Comparison of ENCODE assay signal across 19 cellular contexts in the genomic region with DNA sequence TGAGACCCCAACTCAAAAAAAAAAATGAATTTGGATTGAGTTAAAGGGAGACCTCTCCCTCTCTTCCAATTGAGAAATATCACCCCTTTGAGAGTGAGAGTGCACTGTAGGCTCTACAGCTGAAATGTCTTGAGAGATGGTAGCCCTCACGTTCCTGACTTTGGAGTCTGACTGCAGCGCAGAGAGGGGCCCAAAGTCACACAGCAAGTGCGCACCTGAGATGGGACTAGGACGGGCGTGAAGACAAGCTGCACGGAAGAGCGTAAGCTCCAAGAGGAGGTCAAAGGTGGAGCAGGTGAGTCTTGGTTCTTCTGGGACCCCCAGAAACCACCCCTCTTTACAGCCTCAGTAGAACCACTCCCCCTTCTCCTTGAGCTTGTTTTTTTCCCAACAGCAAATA. TPM values are rescaled to one million over a fixed set of nuclear protein-coding genes. Genes with fewer than 3 reads are reported as not detected.
DNase-seq lines count a peak whose midpoint lies in the region; FAIRE-seq and TF ChIP-seq lines count a peak whose summit lies in the region.
"Had no signal": no experiment of that assay in that cellular context is flagged by ENCODE, and none has a peak within 500 bp of the region (broad histone marks: within the 10 kb centered on the region; RNA-seq: fewer than 3 reads in every experiment).

No MANE protein-coding gene starts in this region.

- H3K36me3 ChIP-seq in Peyer's patch, result no peaks in the 10 kb centered on the region
- H3K36me3 ChIP-seq in effector memory CD4-positive, alpha-beta T cell (ENCODE audit: control insufficient read depth, insufficient read depth, low read length), result peaks cover 9% of the 10 kb centered on the region
- H3K36me3 ChIP-seq in small intestine (ENCODE audit: control insufficient read depth in 2 of 2, insufficient read depth in 2 of 2, low read length in 2 of 2), result no peaks in the 10 kb centered on the region

- H3K27ac ChIP-seq in Peyer's patch, result peak overlapping the region; percentile 60 to 81 (median 70)
- peak overlapping the region; percentile 71 for H3K27ac ChIP-seq in effector memory CD4-positive, alpha-beta T cell (ENCODE audit: insufficient read depth, low read length, poor library complexity, severe bottlenecking)
- H3K27ac ChIP-seq in small intestine (ENCODE audit: low read depth in 1 of 2, low read length in 1 of 2), result peak overlapping the region; percentile 69 to 71
- H3K27ac ChIP-seq: 22Rv1, epithelial cell of prostate had no signal

- H3K27ac Mint-ChIP-seq in T-helper 1 cell treated with Interleukin-12 subunit alpha and Interleukin-12 subunit beta and Interleukin-4 antibody, amounts not matched to agents 30 μg/mL and 1 μg/mL, for 36 hours, result peak overlapping the region; percentile 95
- H3K27ac Mint-ChIP-seq: progenitor cell of endocrine pancreas had no signal

- DNase-seq in T-helper 1 cell (no peak), Peyer's patch (no peak), small intestine (no peak), foreskin fibroblast (no peak), NK-92 (lab: John Stamatoyannopoulos, UW; ENCODE audit: unreplicated experiment) (no peak), AML-193 (lab: John Stamatoyannopoulos, UW) (no peak)
- DNase-seq in effector memory CD4-positive, alpha-beta T cell, result no peak
- DNase-seq: head of caudate nucleus, islet precursor cell, NCI-H2107, NCI-H774, trophoblast cell had no signal

- TF ChIP-seq CTCF in Peyer's patch (IDR thresholded peaks at IDR 0.05) (no peak), foreskin fibroblast (IDR thresholded peaks at IDR 0.05; ENCODE audit: low read depth, low read length) (no peak)

- TF ChIP-seq POLR2A in Peyer's patch (IDR thresholded peaks at IDR 0.05), result no peak

- H3K4me1 ChIP-seq in Peyer's patch (peaks cover 0 to 11% (median 0%) of the 10 kb centered on the region in 4 donors), small intestine (ENCODE audit: control insufficient read depth in 2 of 2, insufficient read depth in 1 of 2, low read depth in 1 of 2, low read length in 1 of 2) (peaks cover 0 to 2% of the 10 kb centered on the region in 2 donors)
- H3K4me1 ChIP-seq in effector memory CD4-positive, alpha-beta T cell (ENCODE audit: control insufficient read depth, insufficient read depth, low read length, poor library complexity, severe bottlenecking), result peaks cover 31% of the 10 kb centered on the region

- H3K4me1 Mint-ChIP-seq in T-helper 1 cell treated with Interleukin-12 subunit alpha and Interleukin-12 subunit beta and Interleukin-4 antibody, amounts not matched to agents 30 μg/mL and 1 μg/mL, for 36 hours (ENCODE audit: low read depth), result peaks cover 45% of the 10 kb centered on the region

- no peak for FAIRE-seq in small intestine (lab: Jason Lieb, UNC)

- H3K9me3 Mint-ChIP-seq in T-helper 1 cell treated with Interleukin-12 subunit alpha and Interleukin-12 subunit beta and Interleukin-4 antibody, amounts not matched to agents 30 μg/mL and 1 μg/mL, for 36 hours, result no peaks in the 10 kb centered on the region

- peak overlapping the region; percentile 97 for H3K4me3 Mint-ChIP-seq in T-helper 1 cell treated with Interleukin-12 subunit alpha and Interleukin-12 subunit beta and Interleukin-4 antibody, amounts not matched to agents 30 μg/mL and 1 μg/mL, for 36 hours

- H3K9me3 ChIP-seq in Peyer's patch, result no peaks in the 10 kb centered on the region
- no peaks in the 10 kb centered on the region for H3K9me3 ChIP-seq in effector memory CD4-positive, alpha-beta T cell (ENCODE audit: control insufficient read depth, low read length)
- H3K9me3 ChIP-seq in small intestine (ENCODE audit: control insufficient read depth, low read depth), result no peaks in the 10 kb centered on the region
- H3K9me3 ChIP-seq: mucosa of descending colon had no signal

- no peaks in the 10 kb centered on the region for H3K27me3 Mint-ChIP-seq in T-helper 1 cell treated with Interleukin-12 subunit alpha and Interleukin-12 subunit beta and Interleukin-4 antibody, amounts not matched to agents 30 μg/mL and 1 μg/mL, for 36 hours (ENCODE audit: low read depth)
- H3K27me3 Mint-ChIP-seq: progenitor cell of endocrine pancreas had no signal

- H3K27me3 ChIP-seq in Peyer's patch (no peaks in the 10 kb centered on the region), small intestine (ENCODE audit: control insufficient read depth in 2 of 2, insufficient read depth in 2 of 2, low read length in 2 of 2) (no peaks in the 10 kb centered on the region)
- H3K27me3 ChIP-seq in effector memory CD4-positive, alpha-beta T cell (replicated peaks; ENCODE audit: control insufficient read depth, insufficient read depth, low read length, poor library complexity, severe bottlenecking), result no peaks in the 10 kb centered on the region

- H3K4me3 ChIP-seq in Peyer's patch (peak overlapping the region; percentile 22 to 45 (median 32)), small intestine (ENCODE audit: low read depth in 1 of 2, low read length in 2 of 2) (peak overlapping the region in 1 of 2 donors; percentile 50), foreskin fibroblast (ENCODE audit: low read depth in 1 of 2, low read length in 2 of 2) (no peak overlapping the region)
- H3K4me3 ChIP-seq in effector memory CD4-positive, alpha-beta T cell (ENCODE audit: insufficient read depth, low read depth, low read length, poor library complexity, severe bottlenecking), result peak overlapping the region; percentile 61
- H3K4me3 ChIP-seq: mucosa of descending colon had no signal

- H3K36me3 Mint-ChIP-seq in T-helper 1 cell treated with Interleukin-12 subunit alpha and Interleukin-12 subunit beta and Interleukin-4 antibody, amounts not matched to agents 30 μg/mL and 1 μg/mL, for 36 hours (ENCODE audit: low read depth), result peaks cover 29% of the 10 kb centered on the region

- 69 to 89% (median 76%) methylated on average over 7 of the region's 7 CpGs for WGBS in small intestine, 3 donors

RNA-seq across cellular contexts. Expression of gene SLA2, which starts 0.6 kb away (rescaled TPM):
- total RNA-seq in Peyer's patch, result 1 to 10 TPM; 2.8 to 5.0 (median 3.6) TPM
- polyA plus RNA-seq in small intestine, result 1 to 10 TPM in 2 of 3 donors, under 1 TPM in 1; 0.49 to 3.8 (median 1.6) TPM
- total RNA-seq: HT-29, MCF 10A had no signal

RNA-seq across cellular contexts. Expression of gene RAB5IF, which starts 39.8 kb away (rescaled TPM):
- 100 to 1,000 TPM in 2 of 4 donors, 10 to 100 TPM in 2; 55.6 to 193 (median 105) TPM for total RNA-seq in Peyer's patch
- 100 to 1,000 TPM; 127 to 173 (median 129) TPM for polyA plus RNA-seq in small intestine

Comparison
In these comparisons a context has a peak if more than half of its experiments do, and no peak if none do; other contexts are left out.
1. H3K4me3 ChIP-seq: peak in Peyer's patch (4 of 4) and effector memory CD4-positive, alpha-beta T cell (single experiment); none in foreskin fibroblast (0 of 2).
2. Peak in every context shown above with its lines, with median percentiles within 50 percentile points of each other: H3K27ac ChIP-seq.